In genomic region chr3:4813855-4814254, GRCh38 we compare ENCODE assay signal across 13 cellular contexts.
DNase-seq lines count a peak whose midpoint lies in the region; ATAC-seq and TF ChIP-seq lines count a peak whose summit lies in the region.
"Had no signal": no experiment of that assay in that cellular context is flagged by ENCODE, and none has a peak within 500 bp of the region (broad histone marks: within the 10 kb centered on the region; RNA-seq: fewer than 3 reads in every experiment).

No MANE protein-coding gene starts in this region.

- DNase-seq in HL-60 (ENCODE audit: low read depth in 1 of 2, low spot score in 1 of 2) (peak in 1 of 2 experiments; percentile 62), T-helper 17 cell (no peak), foreskin keratinocyte (no peak), trophoblast cell (peak in 1 of 2 donors; percentile 25), testis (no peak), WTC11 (ENCODE audit: low spot score) (no peak), GM10248 (ENCODE audit: extremely low spot score) (no peak)
- DNase-seq in stimulated activated CD4-positive, alpha-beta T cell treated with anti-CD3 and anti-CD28 coated beads, Interleukin-1b, Interleukin-23, amount 100 ng/mL, for 48 hours: no peak
- DNase-seq: AML-193, DMS 273 treated with DMSO at 0.1 percent for 48 hours, KG1, NCI-H1417 treated with DMSO at 0.1 percent for 48 hours, NCI-H345 had no signal

- H2AK5ac ChIP-seq in trophoblast cell (ENCODE audit: low read length): no peak overlapping the region

- no peak overlapping the region for H3K14ac ChIP-seq in trophoblast cell (ENCODE audit: low read length)

- H3K79me1 ChIP-seq in trophoblast cell (ENCODE audit: low read length): peaks cover 13% of the 10 kb centered on the region

- H4K91ac ChIP-seq in trophoblast cell (ENCODE audit: low read depth, low read length): peak overlapping the region; percentile 11

- H2BK12ac ChIP-seq in trophoblast cell (ENCODE audit: low read length): no peak overlapping the region

- no peak for ATAC-seq in T-helper 17 cell
- peak; percentile 33 for ATAC-seq in foreskin keratinocyte
- ATAC-seq in WTC11: no peak

- H3K79me2 ChIP-seq in trophoblast cell (ENCODE audit: control insufficient read depth, insufficient read depth, low read length, poor library complexity): no peaks in the 10 kb centered on the region

- H4K8ac ChIP-seq in trophoblast cell (ENCODE audit: low read depth, low read length): no peak overlapping the region

- no peak overlapping the region for H3K4me3 ChIP-seq in HL-60 (replicated peaks; ENCODE audit: insufficient read depth, low read length)
- H3K4me3 ChIP-seq in trophoblast cell (ENCODE audit: low read depth, low read length): no peak overlapping the region
- H3K4me3 ChIP-seq in testis: no peak overlapping the region

- no peak overlapping the region for H3K4ac ChIP-seq in trophoblast cell (ENCODE audit: low read depth, low read length)

- intact Hi-C loops in testis (cut with DNase I; ENCODE audit: low total_unique reads): no loop called here

- no CpG with 5 or more reads among the region's 5 CpGs for WGBS in trophoblast cell (ENCODE audit: extremely low coverage, insufficient coverage, insufficient read length)
- WGBS in testis, 2 donors: 94 to 96% methylated on average over 5 of the region's 5 CpGs

- H3K18ac ChIP-seq in trophoblast cell (ENCODE audit: low read length): no peak overlapping the region

- H3K23ac ChIP-seq in trophoblast cell (ENCODE audit: low read length): no peak overlapping the region

- TF ChIP-seq CTCF in HL-60 (IDR thresholded peaks at IDR 0.05; ENCODE audit: insufficient read depth, low read length): no peak
- TF ChIP-seq CTCF in foreskin keratinocyte (conservative IDR thresholded peaks at IDR 0.05): no peak
- TF ChIP-seq CTCF in testis (IDR thresholded peaks at IDR 0.05): no peak
- TF ChIP-seq CTCF in WTC11 (IDR thresholded peaks at IDR 0.05): no peak
- no peak for TF ChIP-seq CTCF in GM10248 (IDR thresholded peaks at IDR 0.05; ENCODE audit: control extremely low read depth, extremely low read depth, low read depth, missing control alignments)

- POLR2A ChIA-PET in WTC11 (lab: Charles Lee): interaction anchor here (0.7 kb wide), 1 partner anchor 12 kb away, joined by 3 read pairs; no protein-coding TSS in a partner anchor
- POLR2A ChIA-PET in GM10248 (lab: Yijun Ruan, JAX): no interaction called here

- no peak overlapping the region for H2BK5ac ChIP-seq in trophoblast cell (ENCODE audit: low read depth, low read length, poor library complexity)

- peaks cover 2 to 3% of the 10 kb centered on the region in 2 experiments for H3K36me3 ChIP-seq in trophoblast cell (ENCODE audit: control insufficient read depth in 1 of 2, insufficient read depth in 2 of 2, low read length in 2 of 2)
- H3K36me3 ChIP-seq in testis (ENCODE audit: low read depth, missing control alignments): no peaks in the 10 kb centered on the region

- no peak overlapping the region for H2BK120ac ChIP-seq in trophoblast cell (ENCODE audit: insufficient read depth, low read length, poor library complexity)

- H3K27ac ChIP-seq in HL-60 (replicated peaks): peak overlapping the region; percentile 74
- H3K27ac ChIP-seq in foreskin keratinocyte: no peak overlapping the region
- no peak overlapping the region for H3K27ac ChIP-seq in trophoblast cell (ENCODE audit: low read depth, low read length)
- no peak overlapping the region for H3K27ac ChIP-seq in testis

- H3K4me2 ChIP-seq in trophoblast cell (ENCODE audit: low read length): peak overlapping the region; percentile 8

- no peak overlapping the region for H3K9ac ChIP-seq in trophoblast cell (ENCODE audit: low read length)

- no peak overlapping the region for H3K4me3 Mint-ChIP-seq in T-helper 17 cell
- no peak overlapping the region for H3K4me3 Mint-ChIP-seq in WTC11

- CTCF ChIA-PET in WTC11 (lab: Charles Lee) (interaction anchor here (0.9 to 1.3 kb wide), 4 partner anchors 10 to 162 kb away, joined by 3 to 4 read pairs (median 3); no protein-coding TSS in a partner anchor), GM10248 (lab: Yijun Ruan, JAX) (interaction anchor here (1.3 kb wide), 2 partner anchors 10 to 226 kb away, joined by 3 read pairs; no protein-coding TSS in a partner anchor)

- H3K27me3 Mint-ChIP-seq in T-helper 17 cell: no peaks in the 10 kb centered on the region
- H3K27me3 Mint-ChIP-seq in WTC11 (ENCODE audit: low read depth): no peaks in the 10 kb centered on the region; the same call in 1 of the 2 replicates

- no peaks in the 10 kb centered on the region for H3K4me1 ChIP-seq in foreskin keratinocyte
- H3K4me1 ChIP-seq in trophoblast cell (ENCODE audit: control insufficient read depth in 1 of 2, insufficient read depth in 2 of 2, low read length in 2 of 2): peaks cover 2 to 8% of the 10 kb centered on the region in 2 experiments
- H3K4me1 ChIP-seq in testis: peaks cover 4% of the 10 kb centered on the region

- no peak overlapping the region for H4K12ac ChIP-seq in trophoblast cell (ENCODE audit: low read depth, low read length)

- peak overlapping the region; percentile 72 for H3K27ac Mint-ChIP-seq in T-helper 17 cell
- no peak overlapping the region; the same call in 1 of the 2 replicates for H3K27ac Mint-ChIP-seq in WTC11

- H3K4me1 Mint-ChIP-seq in T-helper 17 cell: peaks cover 18% of the 10 kb centered on the region
- peaks cover 3% of the 10 kb centered on the region for H3K4me1 Mint-ChIP-seq in WTC11

- no peak overlapping the region for H2AFZ ChIP-seq in trophoblast cell (ENCODE audit: insufficient read depth, low read length, poor library complexity)

- no peaks in the 10 kb centered on the region for H3K9me3 ChIP-seq in T-helper 17 cell (ENCODE audit: control insufficient read depth, low read length, poor library complexity, severe bottlenecking)
- H3K9me3 ChIP-seq in trophoblast cell (ENCODE audit: insufficient read depth, low read depth, low read length): no peaks in the 10 kb centered on the region
- H3K9me3 ChIP-seq in testis: no peaks in the 10 kb centered on the region

- H3K27me3 ChIP-seq in HL-60 (ENCODE audit: insufficient read depth, poor library complexity, severe bottlenecking) (no peaks in the 10 kb centered on the region), foreskin keratinocyte (peaks cover 15% of the 10 kb centered on the region), trophoblast cell (ENCODE audit: insufficient read depth, low read length) (no peaks in the 10 kb centered on the region), testis (no peaks in the 10 kb centered on the region)

- no peak for TF ChIP-seq POLR2A in testis (IDR thresholded peaks at IDR 0.05)

- H3K36me3 Mint-ChIP-seq in T-helper 17 cell (ENCODE audit: low read depth): peaks cover 21% of the 10 kb centered on the region
- H3K36me3 Mint-ChIP-seq in WTC11: peaks cover 31% of the 10 kb centered on the region

- peaks cover 23% of the 10 kb centered on the region for H3K9me3 Mint-ChIP-seq in WTC11

TF ChIP-seq in WTC11, 78 proteins besides CTCF, POLR2A, EP300 and RAD21:
- TF ChIP-seq EMX1 (CRISPR knock-in tag; IDR thresholded peaks at IDR 0.05) (no peak), JAZF1 (CRISPR knock-in tag; IDR thresholded peaks at IDR 0.05) (no peak), ZNF281 (CRISPR knock-in tag; IDR thresholded peaks at IDR 0.05) (no peak), FOXP1 (CRISPR knock-in tag; IDR thresholded peaks at IDR 0.05; ENCODE audit: borderline replicate concordance) (no peak)
